30 cellular contexts compared by ENCODE assay signal in the genomic region with DNA sequence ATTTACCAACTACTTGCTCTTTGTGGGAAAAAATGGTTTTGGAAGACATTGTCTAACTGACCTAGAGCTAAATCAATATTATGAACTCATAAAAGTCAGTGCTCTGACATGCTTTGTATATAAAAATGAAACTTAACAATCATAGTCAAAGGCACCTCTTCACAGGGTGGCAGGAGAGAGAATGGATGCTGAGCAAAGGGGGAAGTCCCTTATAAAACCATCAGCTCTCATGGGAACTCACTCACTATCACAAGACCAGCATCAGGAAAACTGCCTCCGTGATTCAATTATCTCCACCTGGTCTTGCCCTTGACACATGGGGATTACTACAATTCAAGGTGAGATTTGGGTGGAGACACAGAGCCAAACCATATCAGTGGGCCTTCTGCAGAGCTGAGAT.
"Had no signal": no experiment of that assay in that cellular context is flagged by ENCODE, and none has a peak within 500 bp of the region (broad histone marks: within the 10 kb centered on the region; RNA-seq: fewer than 3 reads in every experiment).

No MANE protein-coding gene starts in this region.

- FAIRE-seq: pancreas, urothelium cell line had no signal

- H3K4me1 ChIP-seq: pancreas, prostate gland, suprapubic skin, upper lobe of right lung had no signal

- DNase-seq: hypothalamus; immature natural killer cell; islet precursor cell; left ventricle myocardium inferior; midbrain; mucosa of descending colon; naive thymus-derived CD8-positive, alpha-beta T cell; nucleus accumbens; pancreas; posterior cingulate gyrus; retina; right cardiac atrium; stimulated activated CD4-positive, alpha-beta T cell treated with anti-CD3 and anti-CD28 coated beads, Interleukin-12 subunit alpha, Interleukin-12 subunit beta, amount 100 ng/mL, for 4 hours; stimulated activated CD4-positive, alpha-beta T cell treated with anti-CD3 and anti-CD28 coated beads, Interleukin-15, amount 100 ng/mL, for 24 hours; stimulated activated CD4-positive, alpha-beta T cell treated with anti-CD3 and anti-CD28 coated beads, Interleukin-2, amount 100 ng/mL, for 24 hours; stimulated activated CD4-positive, alpha-beta T cell treated with anti-CD3 and anti-CD28 coated beads, Interleukin-4, amount 100 ng/mL, for 1 hour; stimulated activated naive CD4-positive, alpha-beta T cell; tibial artery; trophoblast cell; upper lobe of right lung had no signal

- H3K27ac ChIP-seq: left ventricle myocardium inferior, pancreas, prostate gland, skin epidermis, suprapubic skin, thoracic aorta, tibial artery, upper lobe of right lung had no signal

- H3K36me3 ChIP-seq: left ventricle myocardium inferior, pancreas, prostate gland, suprapubic skin, thoracic aorta, tibial artery, upper lobe of right lung had no signal

- H3K4me1 Mint-ChIP-seq: neural crest cell had no signal

- H3K36me3 Mint-ChIP-seq: immature natural killer cell had no signal

- ATAC-seq: mucosa of descending colon; naive thymus-derived CD8-positive, alpha-beta T cell; pancreas; right cardiac atrium; sciatic nerve; upper lobe of right lung had no signal

- H3K4me3 ChIP-seq: left ventricle myocardium inferior, lung, mucosa of descending colon, pancreas, prostate gland, skin epidermis, suprapubic skin, thoracic aorta, tibial artery, upper lobe of right lung had no signal

- H3K4me3 Mint-ChIP-seq: immature natural killer cell; naive thymus-derived CD8-positive, alpha-beta T cell; nephron; neural crest cell; stimulated activated naive CD8-positive, alpha-beta T cell treated with anti-CD3 and anti-CD28 coated beads, Interleukin-15, Interleukin-2, amounts not matched to agents 100 ng/mL and 50 ng/mL, for 24 hours had no signal

- H3K9me3 ChIP-seq: left ventricle myocardium inferior, pancreas, prostate gland, suprapubic skin, thoracic aorta, tibial artery, upper lobe of right lung had no signal

- H3K9me3 Mint-ChIP-seq: nephron had no signal

- H3K27me3 ChIP-seq: pancreas, suprapubic skin, tibial artery, upper lobe of right lung had no signal

- H3K27ac Mint-ChIP-seq: immature natural killer cell; naive thymus-derived CD8-positive, alpha-beta T cell; nephron; stimulated activated naive CD8-positive, alpha-beta T cell treated with anti-CD3 and anti-CD28 coated beads, Interleukin-15, Interleukin-2, amounts not matched to agents 100 ng/mL and 50 ng/mL, for 24 hours had no signal

- H3K27me3 Mint-ChIP-seq: naive thymus-derived CD8-positive, alpha-beta T cell; stimulated activated naive CD8-positive, alpha-beta T cell treated with anti-CD3 and anti-CD28 coated beads, Interleukin-15, Interleukin-2, amounts not matched to agents 100 ng/mL and 50 ng/mL, for 24 hours had no signal
